In the genomic region with DNA sequence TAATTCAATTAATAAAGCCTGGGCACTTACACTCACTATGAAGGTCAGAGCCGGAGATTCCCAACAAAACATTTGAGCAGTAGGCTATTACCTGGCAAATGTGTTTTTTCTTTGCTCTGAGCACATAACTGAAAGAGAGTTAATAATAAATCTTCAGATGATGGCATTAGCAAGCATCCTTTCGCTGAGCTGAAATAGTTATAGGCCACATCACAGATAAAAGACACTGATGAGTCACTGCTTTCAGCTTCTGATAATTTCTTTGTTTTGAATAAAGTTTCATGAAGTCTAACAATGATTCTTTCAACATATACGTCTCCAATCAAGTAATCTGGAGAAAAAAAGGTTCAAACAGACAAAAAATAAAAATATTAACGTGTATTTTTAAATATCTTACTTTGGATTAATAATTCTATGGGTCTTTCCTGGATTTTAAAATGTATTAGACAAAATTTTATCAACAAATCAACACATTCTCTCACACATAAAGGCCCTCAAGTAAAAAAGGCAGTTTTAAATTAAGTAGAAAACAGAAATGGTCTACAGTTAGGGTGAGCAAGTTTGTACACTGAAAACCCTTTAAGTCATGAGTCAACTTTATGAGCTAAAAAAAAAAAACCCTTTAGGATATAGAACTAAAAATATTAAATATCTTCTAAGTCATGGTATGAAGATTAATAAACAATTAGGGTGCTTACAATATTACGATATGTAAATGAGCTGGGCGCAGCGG, we compare ENCODE assay signal across 12 cellular contexts. TPM values are rescaled to one million over a fixed set of nuclear protein-coding genes. Genes with fewer than 3 reads are reported as not detected.
DNase-seq lines count a peak whose midpoint lies in the region; ATAC-seq, FAIRE-seq and TF ChIP-seq lines count a peak whose summit lies in the region.
"Had no signal": no experiment of that assay in that cellular context is flagged by ENCODE, and none has a peak within 500 bp of the region (broad histone marks: within the 10 kb centered on the region; RNA-seq: fewer than 3 reads in every experiment).

No MANE protein-coding gene starts in this region.

- TF ChIP-seq RAD21 in HepG2 (CRISPR knock-in tag; IDR thresholded peaks at IDR 0.05), result no peak

- CTCF ChIA-PET in HepG2 (lab: Yijun Ruan, JAX; ENCODE audit: low intra/inter-chr PET ratio, low total read pairs), result no interaction called here
- CTCF ChIA-PET in CD8-positive, alpha-beta T cell (lab: Charles Lee), result interaction anchor here (0.7 to 1.5 kb wide), 2 partner anchors 20 to 127 kb away, joined by 3 read pairs; no protein-coding TSS in a partner anchor

- in situ Hi-C loops in HepG2 (cut with HindIII; ENCODE audit: extremely low pct_ligation_motif_present, low pct_unique_long_range_greater_than_20kb), result no loop called here

- H3K4me2 ChIP-seq in HepG2 (ENCODE audit: low read depth, low read length), result no peak overlapping the region
- peak overlapping the region; percentile 58 for H3K4me2 ChIP-seq in astrocyte (ENCODE audit: low read length)

- DNase-seq in HepG2 (ENCODE audit: low spot score) (peak; percentile 2), right lobe of liver (no peak), astrocyte (ENCODE audit: low read depth) (peak; percentile 84), glomerular visceral epithelial cell (ENCODE audit: extremely low spot score) (peak; percentile 69), left lobe of liver (ENCODE audit: low spot score) (no peak), HK-2 (ENCODE audit: unreplicated experiment) (no peak)
- no peak for DNase-seq in CD8-positive, alpha-beta T cell
- DNase-seq in activated naive CD4-positive, alpha-beta T cell treated with anti-CD3 and anti-CD28 coated beads, Interleukin-2, amount 50 U/mL, for 16 hours, result no peak
- DNase-seq: NCI-H1436 treated with DMSO at 0.1 percent for 48 hours; stimulated activated CD4-positive, alpha-beta T cell treated with anti-CD3 and anti-CD28 coated beads, Interleukin-4, amount 100 ng/mL, for 1 hour; stimulated activated naive CD8-positive, alpha-beta T cell treated with anti-CD3 and anti-CD28 coated beads, Interleukin-15, amount 100 ng/mL, for 72 hours had no signal

- TF ChIP-seq POLR2A in HepG2 (IDR thresholded peaks at IDR 0.05; ENCODE audit: insufficient read depth in 1 of 2, low read depth in 2 of 2, low read length in 2 of 2), result no peak
- TF ChIP-seq POLR2A in right lobe of liver (IDR thresholded peaks at IDR 0.05), result no peak

- TF ChIP-seq EP300 in HepG2 (IDR thresholded peaks at IDR 0.05; ENCODE audit: low read depth in 2 of 2, low read length in 2 of 2) (no peak), HepG2 (CRISPR knock-in tag; IDR thresholded peaks at IDR 0.05; ENCODE audit: borderline replicate concordance) (no peak)

- no peak overlapping the region for H3K4me3 Mint-ChIP-seq in astrocyte (ENCODE audit: unreplicated experiment)
- H3K4me3 Mint-ChIP-seq in CD8-positive, alpha-beta T cell, result no peak overlapping the region
- H3K4me3 Mint-ChIP-seq: stimulated activated naive CD8-positive, alpha-beta T cell treated with anti-CD3 and anti-CD28 coated beads, Interleukin-15, amount 100 ng/mL, for 72 hours had no signal

- H3K36me3 Mint-ChIP-seq in astrocyte (ENCODE audit: low read depth, unreplicated experiment), result peaks cover 8% of the 10 kb centered on the region
- peaks cover 82% of the 10 kb centered on the region for H3K36me3 Mint-ChIP-seq in CD8-positive, alpha-beta T cell

- H3K9me3 ChIP-seq in HepG2 (ENCODE audit: low read length) (no peaks in the 10 kb centered on the region), right lobe of liver (no peaks in the 10 kb centered on the region), astrocyte (ENCODE audit: insufficient read depth, low read depth, low read length) (no peaks in the 10 kb centered on the region)
- H3K9me3 ChIP-seq in CD8-positive, alpha-beta T cell (ENCODE audit: low read length), result no peaks in the 10 kb centered on the region

- no peaks in the 10 kb centered on the region for H4K20me1 ChIP-seq in HepG2 (ENCODE audit: insufficient read depth, low read length)
- no peaks in the 10 kb centered on the region for H4K20me1 ChIP-seq in astrocyte (ENCODE audit: insufficient read depth, low read length)

- H3K79me2 ChIP-seq in HepG2 (ENCODE audit: insufficient read depth, low read length) (no peaks in the 10 kb centered on the region), astrocyte (ENCODE audit: insufficient read depth, low read length) (no peaks in the 10 kb centered on the region)
- H3K79me2 ChIP-seq: parathyroid adenoma had no signal

- H3K27ac ChIP-seq in HepG2 (ENCODE audit: extremely low read length, insufficient read depth, low read length) (no peak overlapping the region), right lobe of liver (no peak overlapping the region), astrocyte (ENCODE audit: low read depth, low read length) (peak overlapping the region; percentile 88)
- H3K27ac ChIP-seq in CD8-positive, alpha-beta T cell (ENCODE audit: low read depth, low read length), result no peak overlapping the region
- H3K27ac ChIP-seq: parathyroid adenoma had no signal

- no peaks in the 10 kb centered on the region for H3K27me3 Mint-ChIP-seq in astrocyte (ENCODE audit: low read depth, unreplicated experiment)
- H3K27me3 Mint-ChIP-seq in CD8-positive, alpha-beta T cell (ENCODE audit: low read depth), result no peaks in the 10 kb centered on the region
- H3K27me3 Mint-ChIP-seq: stimulated activated naive CD8-positive, alpha-beta T cell treated with anti-CD3 and anti-CD28 coated beads, Interleukin-15, amount 100 ng/mL, for 72 hours had no signal

- H3K9ac ChIP-seq in HepG2 (ENCODE audit: insufficient read depth, low read depth, low read length), result no peak overlapping the region
- H3K9ac ChIP-seq in astrocyte (ENCODE audit: low read length), result peak overlapping the region; percentile 56
- H3K9ac ChIP-seq: parathyroid adenoma had no signal

- H3K36me3 ChIP-seq in HepG2 (replicated peaks in 1 of 2; ENCODE audit: control insufficient read depth in 1 of 2, insufficient read depth in 2 of 2, low read length in 2 of 2), result peaks cover 2 to 32% of the 10 kb centered on the region in 2 experiments; a peak in 3 of 5 replicates
- peaks cover 0 to 57% (median 8%) of the 10 kb centered on the region in 4 donors for H3K36me3 ChIP-seq in right lobe of liver
- H3K36me3 ChIP-seq in astrocyte (ENCODE audit: insufficient read depth, low read length), result peaks cover 41% of the 10 kb centered on the region
- peaks cover 5% of the 10 kb centered on the region for H3K36me3 ChIP-seq in CD8-positive, alpha-beta T cell (ENCODE audit: insufficient read depth, low read length)

- POLR2A ChIA-PET in HepG2 (lab: Yijun Ruan, JAX), result no interaction called here
- POLR2A ChIA-PET in CD8-positive, alpha-beta T cell (lab: Charles Lee), result interaction anchor here (1.0 kb wide), 1 partner anchor 33 kb away, joined by 3 read pairs; the partner anchor contains the start of gene LTN1

- H2AFZ ChIP-seq in HepG2 (ENCODE audit: low read length), result no peak overlapping the region
- peak overlapping the region; percentile 16 for H2AFZ ChIP-seq in astrocyte (ENCODE audit: low read depth, low read length)
- H2AFZ ChIP-seq: parathyroid adenoma had no signal

- intact Hi-C loops in HepG2 (cut with micrococcal nuclease; ENCODE audit: unreplicated experiment) (no loop called here), right lobe of liver (cut with DNase I) (no loop called here)
- intact Hi-C loops in CD8-positive, alpha-beta T cell (cut with DNase I, micrococcal nuclease), result no loop called here

- H3K27ac Mint-ChIP-seq in astrocyte (ENCODE audit: unreplicated experiment), result peak overlapping the region; percentile 97
- H3K27ac Mint-ChIP-seq in CD8-positive, alpha-beta T cell, result no peak overlapping the region

- ATAC-seq in HepG2, result no peak
- ATAC-seq in right lobe of liver, result no peak
- no peak for ATAC-seq in left lobe of liver
- ATAC-seq in CD8-positive, alpha-beta T cell, result no peak
- ATAC-seq: stimulated activated naive CD8-positive, alpha-beta T cell treated with anti-CD3 and anti-CD28 coated beads, Interleukin-15, amount 100 ng/mL, for 72 hours had no signal

- no TSS peak for BruUV-seq in HepG2 (replicated peaks; lab: Mats Ljungman, UMichigan)

- no peak overlapping the region for H3K4me3 ChIP-seq in HepG2 (replicated peaks in 1 of 3; ENCODE audit: insufficient read depth in 1 of 3, low read depth in 2 of 3, low read length in 3 of 3)
- H3K4me3 ChIP-seq in right lobe of liver, result no peak overlapping the region
- H3K4me3 ChIP-seq in astrocyte (ENCODE audit: insufficient read depth, low read depth, low read length), result no peak overlapping the region
- H3K4me3 ChIP-seq in CD8-positive, alpha-beta T cell (ENCODE audit: low read depth, low read length), result no peak overlapping the region

- no peak for TF ChIP-seq CTCF in HepG2 (CRISPR knock-in tag; IDR thresholded peaks at IDR 0.05)
- no peak for TF ChIP-seq CTCF in right lobe of liver (IDR thresholded peaks at IDR 0.05)
- TF ChIP-seq CTCF in astrocyte (IDR thresholded peaks at IDR 0.05; ENCODE audit: insufficient read depth, low read depth, low read length), result no peak
- TF ChIP-seq CTCF in CD8-positive, alpha-beta T cell (IDR thresholded peaks at IDR 0.05), result no peak

- H3K9me3 Mint-ChIP-seq in astrocyte (ENCODE audit: unreplicated experiment), result no peaks in the 10 kb centered on the region
- no peaks in the 10 kb centered on the region for H3K9me3 Mint-ChIP-seq in CD8-positive, alpha-beta T cell
- H3K9me3 Mint-ChIP-seq: stimulated activated naive CD8-positive, alpha-beta T cell treated with anti-CD3 and anti-CD28 coated beads, Interleukin-15, amount 100 ng/mL, for 72 hours had no signal

- peaks cover 9% of the 10 kb centered on the region for H3K4me1 Mint-ChIP-seq in astrocyte (ENCODE audit: low read depth, unreplicated experiment)
- H3K4me1 Mint-ChIP-seq in CD8-positive, alpha-beta T cell (ENCODE audit: low read depth), result no peaks in the 10 kb centered on the region

- no peak for FAIRE-seq in HepG2 (lab: Jason Lieb, UNC)
- no peak for FAIRE-seq in astrocyte (lab: Jason Lieb, UNC)

- H3K4me1 ChIP-seq in HepG2 (ENCODE audit: insufficient read depth, low read length) (no peaks in the 10 kb centered on the region), right lobe of liver (no peaks in the 10 kb centered on the region), astrocyte (ENCODE audit: insufficient read depth, low read length) (peaks cover 12% of the 10 kb centered on the region)
- no peaks in the 10 kb centered on the region for H3K4me1 ChIP-seq in CD8-positive, alpha-beta T cell (ENCODE audit: insufficient read depth, low read length)
- H3K4me1 ChIP-seq: parathyroid adenoma had no signal

- 95% methylated on average over 7 of the region's 7 CpGs for WGBS in HepG2 (ENCODE audit: low lambda C conversion rate)
- 90% methylated on average over 7 of the region's 7 CpGs for whole genome bisulfite sequencing in right lobe of liver (ENCODE audit: insufficient coverage, low coverage, low lambda C conversion rate, missing lambda C conversion rate)

- H3K27me3 ChIP-seq in HepG2 (ENCODE audit: control insufficient read depth in 1 of 2, insufficient read depth in 2 of 2, low read length in 2 of 2) (no peaks in the 10 kb centered on the region), right lobe of liver (no peaks in the 10 kb centered on the region), astrocyte (ENCODE audit: insufficient read depth, low read length) (no peaks in the 10 kb centered on the region)
- H3K27me3 ChIP-seq in CD8-positive, alpha-beta T cell (ENCODE audit: insufficient read depth, low read length), result no peaks in the 10 kb centered on the region

RNA-seq across cellular contexts. Expression of gene LTN1, which starts 33.1 kb away (rescaled TPM):
- 24.6 and 40.1 TPM in 2 replicates for total RNA-seq in HepG2 (2016; rRNA removed; fragmentation: Illumina TruSeq; extraction: Trizol)
- 2.0 TPM in 2 replicates for total RNA-seq in HepG2 (2016; cell fraction: cytosol; rRNA removed; fragmentation: Illumina TruSeq; extraction: Trizol; ENCODE audit: low read depth)
- total RNA-seq in HepG2 (2016; cell fraction: insoluble cytoplasmic fraction; rRNA removed; fragmentation: Illumina TruSeq; extraction: Trizol), result 24.2 and 39.9 TPM in 2 replicates
- 6.6 and 7.1 TPM in 2 replicates for total RNA-seq in HepG2 (2016; cell fraction: membrane; rRNA removed; fragmentation: Illumina TruSeq; extraction: Trizol)
- 42.3 and 44.9 TPM in 2 replicates for total RNA-seq in HepG2 (2016; cell fraction: nucleus; rRNA removed; fragmentation: Illumina TruSeq; extraction: Trizol)
- 6.0 and 6.7 TPM in 2 replicates for polyA plus RNA-seq in HepG2 (2011; rRNA removed)
- polyA plus RNA-seq in HepG2 (2011; cell fraction: cytosol; rRNA removed), result 2.2 and 3.6 TPM in 2 replicates
- polyA plus RNA-seq in HepG2 (2011; cell fraction: nucleus; rRNA removed), result 6.0 and 8.8 TPM in 2 replicates
- polyA plus RNA-seq in HepG2 (2012), result 8.9 and 10.5 TPM in 2 replicates
- 0.32 and 0.50 TPM in 2 replicates for polyA plus RNA-seq in HepG2 (2016; cell fraction: cytosol; fragmentation: Illumina TruSeq; extraction: Trizol; ENCODE audit: low read depth)
- polyA plus RNA-seq in HepG2 (2016; cell fraction: insoluble cytoplasmic fraction; fragmentation: Illumina TruSeq; extraction: Trizol; ENCODE audit: low read depth), result 12.6 and 13.7 TPM in 2 replicates
- 0.92 and 1.5 TPM in 2 replicates for polyA plus RNA-seq in HepG2 (2016; cell fraction: membrane; fragmentation: Illumina TruSeq; extraction: Trizol; ENCODE audit: low read depth)
- polyA plus RNA-seq in HepG2 (2016; cell fraction: nucleus; fragmentation: Illumina TruSeq; extraction: Trizol; ENCODE audit: insufficient read depth, low read depth), result 31.2 and 35.8 TPM in 2 replicates
- 16.3 and 25.1 TPM in 2 replicates for polyA minus RNA-seq in HepG2 (2011; rRNA and poly(A)+ RNA removed; ENCODE audit: low replicate concordance)
- 15.9 and 17.7 TPM in 2 replicates for polyA minus RNA-seq in HepG2 (2011; cell fraction: cytosol; rRNA and poly(A)+ RNA removed)
- 59.5 and 66.4 TPM in 2 replicates for polyA minus RNA-seq in HepG2 (2011; cell fraction: nucleus; rRNA and poly(A)+ RNA removed)
- total RNA-seq in right lobe of liver, result 10 to 100 TPM; 10.7 to 13.9 (median 12.7) TPM
- 28.9 and 31.1 TPM in 2 replicates for total RNA-seq in astrocyte
- total RNA-seq in left lobe of liver, result 9.9 TPM
- total RNA-seq in CD8-positive, alpha-beta T cell, result 10 to 100 TPM; 26.3 to 28.5 TPM

RNA-seq across cellular contexts. Expression of gene RWDD2B, which starts 59.6 kb away (rescaled TPM):
- total RNA-seq in HepG2 (2016; rRNA removed; fragmentation: Illumina TruSeq; extraction: Trizol), result 20.9 and 28.3 TPM in 2 replicates
- 10.0 and 11.2 TPM in 2 replicates for total RNA-seq in HepG2 (2016; cell fraction: cytosol; rRNA removed; fragmentation: Illumina TruSeq; extraction: Trizol; ENCODE audit: low read depth)
- total RNA-seq in HepG2 (2016; cell fraction: insoluble cytoplasmic fraction; rRNA removed; fragmentation: Illumina TruSeq; extraction: Trizol), result 22.0 and 27.5 TPM in 2 replicates
- 28.3 and 28.6 TPM in 2 replicates for total RNA-seq in HepG2 (2016; cell fraction: membrane; rRNA removed; fragmentation: Illumina TruSeq; extraction: Trizol)
- total RNA-seq in HepG2 (2016; cell fraction: nucleus; rRNA removed; fragmentation: Illumina TruSeq; extraction: Trizol), result 9.7 and 10.9 TPM in 2 replicates
- polyA plus RNA-seq in HepG2 (2011; rRNA removed), result 9.3 and 9.9 TPM in 2 replicates
- 4.6 and 6.6 TPM in 2 replicates for polyA plus RNA-seq in HepG2 (2011; cell fraction: cytosol; rRNA removed)
- polyA plus RNA-seq in HepG2 (2011; cell fraction: nucleus; rRNA removed), result 2.5 and 3.6 TPM in 2 replicates
- polyA plus RNA-seq in HepG2 (2012), result 8.4 and 13.0 TPM in 2 replicates
- polyA plus RNA-seq in HepG2 (2016; cell fraction: cytosol; fragmentation: Illumina TruSeq; extraction: Trizol; ENCODE audit: low read depth), result 13.0 and 14.8 TPM in 2 replicates
- 31.8 and 32.4 TPM in 2 replicates for polyA plus RNA-seq in HepG2 (2016; cell fraction: insoluble cytoplasmic fraction; fragmentation: Illumina TruSeq; extraction: Trizol; ENCODE audit: low read depth)
- polyA plus RNA-seq in HepG2 (2016; cell fraction: membrane; fragmentation: Illumina TruSeq; extraction: Trizol; ENCODE audit: low read depth), result 25.4 and 26.8 TPM in 2 replicates
- polyA plus RNA-seq in HepG2 (2016; cell fraction: nucleus; fragmentation: Illumina TruSeq; extraction: Trizol; ENCODE audit: insufficient read depth, low read depth), result 16.3 and 18.5 TPM in 2 replicates
- polyA minus RNA-seq in HepG2 (2011; rRNA and poly(A)+ RNA removed; ENCODE audit: low replicate concordance), result 2.7 and 14.4 TPM in 2 replicates
- polyA minus RNA-seq in HepG2 (2011; cell fraction: cytosol; rRNA and poly(A)+ RNA removed), result 4.1 and 5.6 TPM in 2 replicates
- polyA minus RNA-seq in HepG2 (2011; cell fraction: nucleus; rRNA and poly(A)+ RNA removed), result 3.7 and 5.5 TPM in 2 replicates
- 10 to 100 TPM; 11.6 to 22.0 (median 14.7) TPM for total RNA-seq in right lobe of liver
- 11.8 and 12.7 TPM in 2 replicates for total RNA-seq in astrocyte
- total RNA-seq in left lobe of liver, result 20.4 TPM
- 1 to 10 TPM in 1 of 2 experiments, under 1 TPM in 1; 0.97 to 1.2 TPM for total RNA-seq in CD8-positive, alpha-beta T cell

Comparison
In these comparisons a context has a peak if more than half of its experiments do, and no peak if none do; other contexts are left out.
1. DNase-seq: peak in HepG2 (single experiment), astrocyte (single experiment) and glomerular visceral epithelial cell (single experiment); none in right lobe of liver (0 of 3), left lobe of liver (single experiment), CD8-positive, alpha-beta T cell (0 of 7), HK-2 (single experiment) and activated naive CD4-positive, alpha-beta T cell treated with anti-CD3 and anti-CD28 coated beads, Interleukin-2, amount 50 U/mL, for 16 hours (single experiment).